26 cellular contexts compared by ENCODE assay signal in genomic region chr2:205852457-205852856, GRCh38.
DNase-seq lines count a peak whose midpoint lies in the region; ATAC-seq and TF ChIP-seq lines count a peak whose summit lies in the region.
"Had no signal": no experiment of that assay in that cellular context is flagged by ENCODE, and none has a peak within 500 bp of the region (broad histone marks: within the 10 kb centered on the region; RNA-seq: fewer than 3 reads in every experiment).

No MANE protein-coding gene starts in this region.

- H3K9me3 ChIP-seq in heart left ventricle (peaks cover 0 to 3% (median 0%) of the 10 kb centered on the region in 12 donors), prostate gland (no peaks in the 10 kb centered on the region), Caco-2 (no peaks in the 10 kb centered on the region)
- H3K9me3 ChIP-seq: esophagus muscularis mucosa, gastroesophageal sphincter, HAP-1, thoracic aorta had no signal

- H3K27ac Mint-ChIP-seq in Caco-2 (ENCODE audit: unreplicated experiment): no peak overlapping the region
- H3K27ac Mint-ChIP-seq: activated CD4-positive, alpha-beta memory T cell treated with anti-CD3 and anti-CD28 coated beads, Interleukin-2, amount 10 ng/mL, durations not matched to agents 7 days and 5 days; memory B cell; nephron progenitor cell; stimulated activated naive CD8-positive, alpha-beta T cell treated with anti-CD3 and anti-CD28 coated beads, Interleukin-15, Interleukin-2, amounts not matched to agents 100 ng/mL and 50 ng/mL, for 24 hours; T-helper 2 cell treated with Interferon-gamma antibody and Interleukin-4, amounts not matched to agents 5 μg/mL and 100 μg/mL, for 36 hours had no signal

- POLR2A ChIA-PET in Caco-2 (lab: Charles Lee): no interaction called here

- no peaks in the 10 kb centered on the region for H3K36me3 ChIP-seq in heart left ventricle
- H3K36me3 ChIP-seq in prostate gland: no peaks in the 10 kb centered on the region
- no peaks in the 10 kb centered on the region; the same call in 1 of the 2 replicates for H3K36me3 ChIP-seq in Caco-2 (ENCODE audit: control insufficient read depth, insufficient read depth, low read length)
- H3K36me3 ChIP-seq: esophagus muscularis mucosa, gastroesophageal sphincter, HAP-1, thoracic aorta had no signal

- TF ChIP-seq CTCF in LNCaP clone FGC (IDR thresholded peaks at IDR 0.05; ENCODE audit: control insufficient read depth, extremely low read depth, insufficient read depth) (no peak), heart left ventricle (IDR thresholded peaks at IDR 0.05) (no peak), prostate gland (IDR thresholded peaks at IDR 0.05) (no peak), Caco-2 (IDR thresholded peaks at IDR 0.05; ENCODE audit: insufficient read depth in 1 of 2, low read depth in 1 of 2, low read length in 1 of 2, severe bottlenecking in 1 of 2, unreplicated experiment in 1 of 2) (no peak)

- H3K4me3 ChIP-seq in LNCaP clone FGC (ENCODE audit: low read depth, low read length) (no peak overlapping the region), heart left ventricle (no peak overlapping the region), prostate gland (no peak overlapping the region), Caco-2 (ENCODE audit: low read depth, low read length) (no peak overlapping the region)
- H3K4me3 ChIP-seq: dorsolateral prefrontal cortex, esophagus muscularis mucosa, gastroesophageal sphincter, HAP-1, thoracic aorta had no signal

- H3K4me3 Mint-ChIP-seq in Caco-2 (ENCODE audit: unreplicated experiment): no peak overlapping the region
- H3K4me3 Mint-ChIP-seq: activated CD4-positive, alpha-beta memory T cell treated with anti-CD3 and anti-CD28 coated beads, Interleukin-2, amount 10 ng/mL, durations not matched to agents 7 days and 5 days; memory B cell; nephron progenitor cell; stimulated activated naive CD8-positive, alpha-beta T cell treated with anti-CD3 and anti-CD28 coated beads, Interleukin-15, Interleukin-2, amounts not matched to agents 100 ng/mL and 50 ng/mL, for 24 hours; T-helper 2 cell treated with Interferon-gamma antibody and Interleukin-4, amounts not matched to agents 5 μg/mL and 100 μg/mL, for 36 hours had no signal

- 42 to 48% (median 44%) methylated on average over 3 of the region's 3 CpGs for WGBS in heart left ventricle, 4 donors
- WGBS in prostate gland: 26% methylated on average over 3 of the region's 3 CpGs

- TF ChIP-seq POLR2A in heart left ventricle (IDR thresholded peaks at IDR 0.05) (no peak), prostate gland (IDR thresholded peaks at IDR 0.05) (no peak)

- no peaks in the 10 kb centered on the region for H3K27me3 ChIP-seq in heart left ventricle
- no peaks in the 10 kb centered on the region for H3K27me3 ChIP-seq in prostate gland (replicated peaks; ENCODE audit: insufficient read depth)
- H3K27me3 ChIP-seq in Caco-2 (replicated peaks; ENCODE audit: control insufficient read depth, insufficient read depth, low read length): no peaks in the 10 kb centered on the region; the same call in 1 of the 2 replicates
- H3K27me3 ChIP-seq: esophagus muscularis mucosa, gastroesophageal sphincter had no signal

- peaks cover 10% of the 10 kb centered on the region for H3K27me3 Mint-ChIP-seq in Caco-2 (ENCODE audit: insufficient read depth, unreplicated experiment)

- H3K27ac ChIP-seq in heart left ventricle: no peak overlapping the region
- H3K27ac ChIP-seq in prostate gland: no peak overlapping the region
- H3K27ac ChIP-seq: dorsolateral prefrontal cortex, esophagus muscularis mucosa, gastroesophageal sphincter, thoracic aorta had no signal

- ATAC-seq in heart left ventricle (peak; percentile 89 to 99 (median 94)), HG03045 (IDR thresholded peaks at IDR 0.05; ENCODE audit: unreplicated experiment) (no peak)
- ATAC-seq: gastroesophageal sphincter, Panc1 had no signal

- H3K4me1 Mint-ChIP-seq in Caco-2 (ENCODE audit: low read depth, unreplicated experiment): peaks cover 6% of the 10 kb centered on the region
- H3K4me1 Mint-ChIP-seq: activated CD4-positive, alpha-beta memory T cell treated with anti-CD3 and anti-CD28 coated beads, Interleukin-2, amount 10 ng/mL, durations not matched to agents 7 days and 5 days; memory B cell; nephron progenitor cell had no signal

- H3K9me3 Mint-ChIP-seq in Caco-2 (ENCODE audit: unreplicated experiment): no peaks in the 10 kb centered on the region
- H3K9me3 Mint-ChIP-seq: activated CD4-positive, alpha-beta memory T cell treated with anti-CD3 and anti-CD28 coated beads, Interleukin-2, amount 10 ng/mL, durations not matched to agents 7 days and 5 days; memory B cell; stimulated activated naive CD8-positive, alpha-beta T cell treated with anti-CD3 and anti-CD28 coated beads, Interleukin-15, Interleukin-2, amounts not matched to agents 100 ng/mL and 50 ng/mL, for 24 hours; T-helper 2 cell treated with Interferon-gamma antibody and Interleukin-4, amounts not matched to agents 5 μg/mL and 100 μg/mL, for 36 hours had no signal

- intact Hi-C loops in heart left ventricle (cut with DNase I): no loop called here
- intact Hi-C loops in prostate gland (cut with DNase I): no loop called here
- intact Hi-C loops in Caco-2 (cut with micrococcal nuclease; ENCODE audit: unreplicated experiment): no loop called here

- no TSS peak for BruUV-seq in Caco-2 (replicated peaks; lab: Mats Ljungman, UMichigan)

- DNase-seq in DMS 273 treated with DMSO at 0.1 percent for 48 hours (lab: John Stamatoyannopoulos, UW): peak; percentile 8
- DNase-seq in LNCaP clone FGC (ENCODE audit: low read depth): peak; percentile 84
- DNase-seq in heart left ventricle: peak in 4 of 5 donors; percentile 17 to 71 (median 35)
- peak; percentile 38 for DNase-seq in prostate gland (ENCODE audit: low spot score)
- DNase-seq in C1 segment of cervical spinal cord (lab: John Stamatoyannopoulos, UW): no peak
- DNase-seq in Caco-2: no peak
- DNase-seq: activated CD4-positive, alpha-beta memory T cell treated with anti-CD3 and anti-CD28 coated beads, Interleukin-2, amount 10 ng/mL, durations not matched to agents 7 days and 5 days; activated CD8-positive, alpha-beta memory T cell treated with anti-CD3 and anti-CD28 coated beads, Interleukin-2, amount 50 U/mL, for 4 hours; activated naive CD4-positive, alpha-beta T cell treated with Interleukin-2 at 50 U/mL for 16 hours; DMS53; dorsolateral prefrontal cortex; hippocampal formation; Karpas-422; NCI-H69; nephron progenitor cell; SHP77 treated with DMSO at 0.1 percent for 48 hours; stimulated activated CD8-positive, alpha-beta memory T cell treated with anti-CD3 and anti-CD28 coated beads, Interleukin-4, amount 100 ng/mL, for 48 hours had no signal

- H3K4me1 ChIP-seq in heart left ventricle: peaks cover 0 to 5% (median 0%) of the 10 kb centered on the region in 12 donors
- H3K4me1 ChIP-seq in prostate gland (replicated peaks): no peaks in the 10 kb centered on the region
- H3K4me1 ChIP-seq in Caco-2: no peaks in the 10 kb centered on the region

- CTCF ChIA-PET in Caco-2 (lab: Charles Lee): no interaction called here

- H3K36me3 Mint-ChIP-seq in Caco-2 (ENCODE audit: insufficient read depth, unreplicated experiment): no peaks in the 10 kb centered on the region
- H3K36me3 Mint-ChIP-seq: memory B cell had no signal

Comparison
In these comparisons a context has a peak if more than half of its experiments do, and no peak if none do; other contexts are left out.
1. DNase-seq: peak in DMS 273 treated with DMSO at 0.1 percent for 48 hours (single experiment), LNCaP clone FGC (single experiment), heart left ventricle (4 of 5) and prostate gland (single experiment); none in C1 segment of cervical spinal cord (0 of 14) and Caco-2 (0 of 2).